Comparison of ENCODE assay signal across 9 cellular contexts in genomic region chr10:33005322-33006282, GRCh38. TPM values are rescaled to one million over a fixed set of nuclear protein-coding genes. Genes with fewer than 3 reads are reported as not detected.
A peak's percentile ranks its signal among the peaks of the same experiment; 100 is the strongest.
DNase-seq lines count a peak whose midpoint lies in the region; ATAC-seq, FAIRE-seq and TF ChIP-seq lines count a peak whose summit lies in the region.
"Had no signal": no experiment of that assay in that cellular context is flagged by ENCODE, and none has a peak within 500 bp of the region (broad histone marks: within the 10 kb centered on the region; RNA-seq: fewer than 3 reads in every experiment).

No MANE protein-coding gene starts in this region.

- TF ChIP-seq POLR2A in GM12891 (IDR thresholded peaks at IDR 0.05; ENCODE audit: low read depth, low read length), result no peak
- TF ChIP-seq POLR2A in upper lobe of left lung (IDR thresholded peaks at IDR 0.05), result peak in 2 of 4 donors; percentile 68 to 71

- no peaks in the 10 kb centered on the region for H3K9me3 ChIP-seq in upper lobe of left lung

- DNase-seq in GM12891 (ENCODE audit: insufficient read length, low spot score) (no peak), NOMO-1 (lab: John Stamatoyannopoulos, UW; ENCODE audit: unreplicated experiment in 2 of 2) (peak; percentile 76 to 93), activated T-helper 1 cell treated with Interleukin-2 at 50 U/mL for 16 hours (ENCODE audit: low read depth) (peak; percentile 28), fibroblast of the aortic adventitia (ENCODE audit: low read depth) (peak; percentile 95), natural killer cell (peak; percentile 45), upper lobe of left lung (peak; percentile 88 to 94), D341Med (ENCODE audit: low spot score) (no peak)

- no peaks in the 10 kb centered on the region for H3K36me3 ChIP-seq in upper lobe of left lung

- H3K4me1 Mint-ChIP-seq in natural killer cell, result peaks cover 37 to 41% of the 10 kb centered on the region in 2 donors

- no peaks in the 10 kb centered on the region for H3K27me3 Mint-ChIP-seq in natural killer cell (ENCODE audit: low read depth in 2 of 2)

- peak overlapping the region; percentile 64 for H3K4me3 ChIP-seq in fibroblast of the aortic adventitia (ENCODE audit: low read depth, low read length)
- H3K4me3 ChIP-seq in upper lobe of left lung, result peak overlapping the region; percentile 14 to 58 (median 48)

- H3K27ac Mint-ChIP-seq in natural killer cell, result peak overlapping the region; percentile 68 to 86

- peak in 1 of 4 donors; percentile 71 for TF ChIP-seq EP300 in upper lobe of left lung (IDR thresholded peaks at IDR 0.05)

- H3K27me3 ChIP-seq in upper lobe of left lung, result no peaks in the 10 kb centered on the region

- H3K4me3 Mint-ChIP-seq in natural killer cell, result peak overlapping the region; percentile 86

- intact Hi-C loops in natural killer cell (cut with micrococcal nuclease), result loop anchor here (5.0 kb wide), 4 partner anchors 48 to 353 kb away; partner anchors contain the start of gene ITGB1

- H3K36me3 Mint-ChIP-seq in natural killer cell, result peaks cover 8% of the 10 kb centered on the region

- FAIRE-seq in GM12891 (lab: Jason Lieb, UNC), result peak; percentile 59
- FAIRE-seq: endometrium had no signal

- H3K27ac ChIP-seq in upper lobe of left lung, result peak overlapping the region; percentile 82 to 86 (median 84)

- peak; percentile 74 for ATAC-seq in HG02884 (IDR thresholded peaks at IDR 0.05; ENCODE audit: unreplicated experiment)
- ATAC-seq in natural killer cell, result peak; percentile 70 to 81 (median 77)
- ATAC-seq in upper lobe of left lung (ENCODE audit: low FRiP score in 2 of 2), result peak; percentile 95 to 97

- peaks cover 16 to 37% (median 27%) of the 10 kb centered on the region in 4 donors for H3K4me1 ChIP-seq in upper lobe of left lung

- 9 to 15% methylated on average over 34 of the region's 34 CpGs for WGBS in upper lobe of left lung, 2 donors

- TF ChIP-seq CTCF in fibroblast of the aortic adventitia (IDR thresholded peaks at IDR 0.05; ENCODE audit: insufficient read depth, low read length) (no peak), natural killer cell (IDR thresholded peaks at IDR 0.05) (no peak), upper lobe of left lung (IDR thresholded peaks at IDR 0.05) (no peak)

- H3K9me3 Mint-ChIP-seq in natural killer cell, result no peaks in the 10 kb centered on the region

TF ChIP-seq in GM12891, 5 proteins besides CTCF, POLR2A, EP300 and RAD21:
- TF ChIP-seq SPI1 (IDR thresholded peaks at IDR 0.05; ENCODE audit: low read depth, low read length), result peak; percentile 91
- TF ChIP-seq TAF1 (IDR thresholded peaks at IDR 0.05; ENCODE audit: low read depth, low read length), result no peak
- no peak for TF ChIP-seq POU2F2 (IDR thresholded peaks at IDR 0.05; ENCODE audit: low read depth, low read length)
- TF ChIP-seq PAX5 (IDR thresholded peaks at IDR 0.05; ENCODE audit: insufficient read depth, low read length, severe bottlenecking), result no peak
- TF ChIP-seq POLR2AphosphoS5 (IDR thresholded peaks at IDR 0.05; ENCODE audit: low read depth, low read length), result no peak

RNA-seq across cellular contexts. Expression of gene ITGB1, which starts 47.6 kb away (rescaled TPM):
- polyA plus RNA-seq in GM12891 (2012; ENCODE audit: low read depth, missing spikeins), result 30.6 TPM
- total RNA-seq in fibroblast of the aortic adventitia (ENCODE audit: low replicate concordance) (2,201 and 3,050 TPM in 2 replicates), natural killer cell (100 to 1,000 TPM; 175 to 280 (median 202) TPM), upper lobe of left lung (100 to 1,000 TPM in 5 of 6 donors, 10 to 100 TPM in 1; 94.3 to 492 (median 340) TPM)

Comparison
In these comparisons a context has a peak if more than half of its experiments do, and no peak if none do; other contexts are left out.
1. DNase-seq: peak in NOMO-1 (2 of 2), activated T-helper 1 cell treated with Interleukin-2 at 50 U/mL for 16 hours (single experiment), fibroblast of the aortic adventitia (single experiment), natural killer cell (single experiment) and upper lobe of left lung (2 of 2); none in GM12891 (single experiment) and D341Med (single experiment).
2. Peak in every context shown above with its lines, with median percentiles within 50 percentile points of each other: ATAC-seq.